ENCODE assay signal across 12 cellular contexts in genomic region chr3:39125837-39126500, GRCh38. TPM values are rescaled to one million over a fixed set of nuclear protein-coding genes. Genes with fewer than 3 reads are reported as not detected.
A peak's percentile ranks its signal among the peaks of the same experiment; 100 is the strongest.
DNase-seq lines count a peak whose midpoint lies in the region; ATAC-seq, FAIRE-seq and TF ChIP-seq lines count a peak whose summit lies in the region.
"Had no signal": no experiment of that assay in that cellular context is flagged by ENCODE, and none has a peak within 500 bp of the region (broad histone marks: within the 10 kb centered on the region; RNA-seq: fewer than 3 reads in every experiment).

No MANE protein-coding gene starts in this region.

- H3K9me3 ChIP-seq in colonic mucosa (no peaks in the 10 kb centered on the region), mucosa of descending colon (no peaks in the 10 kb centered on the region)

- H3K4me1 ChIP-seq in colonic mucosa (peaks cover 5% of the 10 kb centered on the region), mucosa of descending colon (ENCODE audit: low read depth) (peaks cover 8% of the 10 kb centered on the region)

- peaks cover 9% of the 10 kb centered on the region for H3K4me1 Mint-ChIP-seq in activated T-helper 2 cell treated with anti-CD3 and anti-CD28 coated beads, Interferon-gamma antibody, Interleukin-2, Interleukin-4, amounts not matched to agents 10 μg/mL and 5 μg/mL and 100 μg/mL, durations not matched to agents 14 hours and 24 hours and 36 hours (ENCODE audit: low read depth)

- no peak overlapping the region for H3K9ac ChIP-seq in colonic mucosa (ENCODE audit: low read depth in 2 of 2, low read length in 2 of 2)

- intact Hi-C loops in colonic mucosa (cut with DNase I) = loop anchor here (5.0 to 10.0 kb wide), 2 partner anchors 161 to 259 kb away; partner anchors contain the start of gene SLC25A38
- intact Hi-C loops in mucosa of descending colon (cut with DNase I, micrococcal nuclease) = loop anchor here (5.0 to 10.0 kb wide), 2 partner anchors 159 to 161 kb away; partner anchors contain the start of gene CX3CR1 (in 1 of the 2)
- intact Hi-C loops in activated T-helper 2 cell treated with anti-CD3 and anti-CD28 coated beads, Interferon-gamma antibody, Interleukin-2, Interleukin-4, amounts not matched to agents 10 μg/mL and 5 μg/mL and 100 μg/mL, durations not matched to agents 14 hours and 24 hours and 36 hours (cut with micrococcal nuclease) = no loop called here

- H3K36me3 Mint-ChIP-seq in activated T-helper 2 cell treated with anti-CD3 and anti-CD28 coated beads, Interferon-gamma antibody, Interleukin-2, Interleukin-4, amounts not matched to agents 10 μg/mL and 5 μg/mL and 100 μg/mL, durations not matched to agents 14 hours and 24 hours and 36 hours (ENCODE audit: low read depth) = no peaks in the 10 kb centered on the region
- H3K36me3 Mint-ChIP-seq: CD4-positive, alpha-beta memory T cell had no signal

- ATAC-seq in mucosa of descending colon (peak; percentile 63), HG02884 (IDR thresholded peaks at IDR 0.05; ENCODE audit: unreplicated experiment) (no peak)

- H3K27me3 Mint-ChIP-seq in activated T-helper 2 cell treated with anti-CD3 and anti-CD28 coated beads, Interferon-gamma antibody, Interleukin-2, Interleukin-4, amounts not matched to agents 10 μg/mL and 5 μg/mL and 100 μg/mL, durations not matched to agents 14 hours and 24 hours and 36 hours (ENCODE audit: low read depth) = peaks cover 12% of the 10 kb centered on the region
- H3K27me3 Mint-ChIP-seq: CD4-positive, alpha-beta memory T cell; central memory CD8-positive, alpha-beta T cell had no signal

- H3K4me3 ChIP-seq in colonic mucosa (no peak overlapping the region), mucosa of descending colon (no peak overlapping the region)

- no peaks in the 10 kb centered on the region for H3K36me3 ChIP-seq in colonic mucosa
- H3K36me3 ChIP-seq in mucosa of descending colon (ENCODE audit: low read depth) = no peaks in the 10 kb centered on the region

- H3K4me3 Mint-ChIP-seq in activated T-helper 2 cell treated with anti-CD3 and anti-CD28 coated beads, Interferon-gamma antibody, Interleukin-2, Interleukin-4, amounts not matched to agents 10 μg/mL and 5 μg/mL and 100 μg/mL, durations not matched to agents 14 hours and 24 hours and 36 hours (ENCODE audit: low read depth) = no peak overlapping the region
- H3K4me3 Mint-ChIP-seq: activated T-helper 1 cell treated with anti-CD3 and anti-CD28 coated beads, Interleukin-12 subunit alpha, Interleukin-12 subunit beta, Interleukin-2, Interleukin-4 antibody, amounts not matched to agents 30 ng/mL and 10 ng/mL and 1 ng/mL, durations not matched to agents 14 hours and 24 hours and 36 hours; central memory CD8-positive, alpha-beta T cell had no signal

- peak; percentile 36 for DNase-seq in AG08396 (ENCODE audit: low spot score)
- peak; percentile 31 for DNase-seq in HTR-8/SVneo (ENCODE audit: insufficient read length, low spot score)
- DNase-seq in colonic mucosa = peak; percentile 42
- DNase-seq in mucosa of descending colon = peak in 1 of 3 donors; percentile 34
- no peak for DNase-seq in activated T-helper 2 cell treated with anti-CD3 and anti-CD28 coated beads, Interferon-gamma antibody, Interleukin-2, Interleukin-4, amounts not matched to agents 10 μg/mL and 5 μg/mL and 100 μg/mL, durations not matched to agents 14 hours and 24 hours and 36 hours (ENCODE audit: low spot score)
- DNase-seq in NCI-H2196 treated with DMSO at 0.1 percent for 48 hours (lab: John Stamatoyannopoulos, UW; ENCODE audit: unreplicated experiment) = no peak
- DNase-seq in stimulated activated CD4-positive, alpha-beta T cell treated with anti-CD3 and anti-CD28 coated beads, Interleukin-12 subunit alpha, Interleukin-12 subunit beta, amount 100 ng/mL, for 4 hours = no peak
- DNase-seq: CD4-positive, alpha-beta memory T cell; NCI-H1930 had no signal

- no peaks in the 10 kb centered on the region for H3K27me3 ChIP-seq in colonic mucosa

- H3K27ac Mint-ChIP-seq in activated T-helper 2 cell treated with anti-CD3 and anti-CD28 coated beads, Interferon-gamma antibody, Interleukin-2, Interleukin-4, amounts not matched to agents 10 μg/mL and 5 μg/mL and 100 μg/mL, durations not matched to agents 14 hours and 24 hours and 36 hours = no peak overlapping the region
- H3K27ac Mint-ChIP-seq: activated T-helper 1 cell treated with anti-CD3 and anti-CD28 coated beads, Interleukin-12 subunit alpha, Interleukin-12 subunit beta, Interleukin-2, Interleukin-4 antibody, amounts not matched to agents 30 ng/mL and 10 ng/mL and 1 ng/mL, durations not matched to agents 14 hours and 24 hours and 36 hours had no signal

- no peak for FAIRE-seq in HTR-8/SVneo (lab: Jason Lieb, UNC)

- no peak overlapping the region for H3K27ac ChIP-seq in colonic mucosa

- no peak for TF ChIP-seq CTCF in colonic mucosa (IDR thresholded peaks at IDR 0.05)
- TF ChIP-seq CTCF in mucosa of descending colon (IDR thresholded peaks at IDR 0.05) = no peak

- no peaks in the 10 kb centered on the region for H3K9me3 Mint-ChIP-seq in activated T-helper 2 cell treated with anti-CD3 and anti-CD28 coated beads, Interferon-gamma antibody, Interleukin-2, Interleukin-4, amounts not matched to agents 10 μg/mL and 5 μg/mL and 100 μg/mL, durations not matched to agents 14 hours and 24 hours and 36 hours
- H3K9me3 Mint-ChIP-seq: activated T-helper 1 cell treated with anti-CD3 and anti-CD28 coated beads, Interleukin-12 subunit alpha, Interleukin-12 subunit beta, Interleukin-2, Interleukin-4 antibody, amounts not matched to agents 30 ng/mL and 10 ng/mL and 1 ng/mL, durations not matched to agents 14 hours and 24 hours and 36 hours; CD4-positive, alpha-beta memory T cell; central memory CD8-positive, alpha-beta T cell had no signal

RNA-seq across cellular contexts. Expression of gene TTC21A, which starts 18.5 kb away (rescaled TPM):
- total RNA-seq in colonic mucosa (1 to 10 TPM; 2.8 to 6.1 TPM), mucosa of descending colon (10 to 100 TPM in 1 of 3 donors, 1 to 10 TPM in 2; 6.2 to 11.1 (median 7.2) TPM)
- total RNA-seq in activated T-helper 2 cell treated with anti-CD3 and anti-CD28 coated beads, Interferon-gamma antibody, Interleukin-2, Interleukin-4, amounts not matched to agents 10 μg/mL and 5 μg/mL and 100 μg/mL, durations not matched to agents 14 hours and 24 hours and 36 hours = 0.55 TPM in 2 replicates

RNA-seq across cellular contexts. Expression of gene GORASP1, which starts 18.5 kb away (rescaled TPM):
- total RNA-seq in colonic mucosa (100 to 1,000 TPM in 1 of 2 donors, 10 to 100 TPM in 1; 84.2 to 106 TPM), mucosa of descending colon (100 to 1,000 TPM in 1 of 3 donors, 10 to 100 TPM in 2; 93.5 to 122 (median 94.7) TPM)
- 31.8 and 32.6 TPM in 2 replicates for total RNA-seq in activated T-helper 2 cell treated with anti-CD3 and anti-CD28 coated beads, Interferon-gamma antibody, Interleukin-2, Interleukin-4, amounts not matched to agents 10 μg/mL and 5 μg/mL and 100 μg/mL, durations not matched to agents 14 hours and 24 hours and 36 hours

RNA-seq across cellular contexts. Expression of gene CSRNP1, which starts 27.4 kb away (rescaled TPM):
- total RNA-seq in colonic mucosa = 10 to 100 TPM; 11.2 to 26.6 TPM
- 10 to 100 TPM; 16.9 to 38.8 (median 21.4) TPM for total RNA-seq in mucosa of descending colon
- total RNA-seq in activated T-helper 2 cell treated with anti-CD3 and anti-CD28 coated beads, Interferon-gamma antibody, Interleukin-2, Interleukin-4, amounts not matched to agents 10 μg/mL and 5 μg/mL and 100 μg/mL, durations not matched to agents 14 hours and 24 hours and 36 hours = 54.0 and 55.4 TPM in 2 replicates

Comparison
In these comparisons a context has a peak if more than half of its experiments do, and no peak if none do; other contexts are left out.
1. DNase-seq: peak in AG08396 (single experiment), HTR-8/SVneo (single experiment) and colonic mucosa (single experiment); none in activated T-helper 2 cell treated with anti-CD3 and anti-CD28 coated beads, Interferon-gamma antibody, Interleukin-2, Interleukin-4, amounts not matched to agents 10 μg/mL and 5 μg/mL and 100 μg/mL, durations not matched to agents 14 hours and 24 hours and 36 hours (single experiment), NCI-H2196 treated with DMSO at 0.1 percent for 48 hours (single experiment) and stimulated activated CD4-positive, alpha-beta T cell treated with anti-CD3 and anti-CD28 coated beads, Interleukin-12 subunit alpha, Interleukin-12 subunit beta, amount 100 ng/mL, for 4 hours (single experiment).